ENCODE assay signal across 9 cellular contexts in genomic region chr2:24021122-24021998, GRCh38. TPM values are rescaled to one million over a fixed set of nuclear protein-coding genes. Genes with fewer than 3 reads are reported as not detected.
DNase-seq lines count a peak whose midpoint lies in the region; ATAC-seq and TF ChIP-seq lines count a peak whose summit lies in the region.
"Had no signal": no experiment of that assay in that cellular context is flagged by ENCODE, and none has a peak within 500 bp of the region (broad histone marks: within the 10 kb centered on the region; RNA-seq: fewer than 3 reads in every experiment).

No MANE protein-coding gene starts in this region.

- H2BK5ac ChIP-seq in mesenchymal stem cell (ENCODE audit: low read depth, low read length, poor library complexity, severe bottlenecking), result no peak overlapping the region

- peak; percentile 65 to 67 for ATAC-seq in activated T-cell treated with anti-CD3 and anti-CD28 coated beads, Interleukin-2, amount 50 U/mL, for 72 hours (replicated peaks in 1 of 2)
- ATAC-seq in HG03280 (IDR thresholded peaks at IDR 0.05; ENCODE audit: unreplicated experiment), result no peak

- no peak overlapping the region for H3K27ac Mint-ChIP-seq in Calu3 (ENCODE audit: unreplicated experiment)
- H3K27ac Mint-ChIP-seq in activated T-cell treated with anti-CD3 and anti-CD28 coated beads, Interleukin-2, amount 50 U/mL, for 72 hours, result no peak overlapping the region

- TF ChIP-seq CTCF in Calu3 (IDR thresholded peaks at IDR 0.05; ENCODE audit: unreplicated experiment), result no peak
- TF ChIP-seq CTCF in esophagus muscularis mucosa (IDR thresholded peaks at IDR 0.05), result peak in 1 of 3 experiments; percentile 20
- no peak for TF ChIP-seq CTCF in GM20000 (IDR thresholded peaks at IDR 0.05; ENCODE audit: extremely low read depth, missing control alignments)

- no peaks in the 10 kb centered on the region for H3K4me1 Mint-ChIP-seq in Calu3 (ENCODE audit: low read depth, unreplicated experiment)
- H3K4me1 Mint-ChIP-seq in activated T-cell treated with anti-CD3 and anti-CD28 coated beads, Interleukin-2, amount 50 U/mL, for 72 hours (ENCODE audit: low read depth), result no peaks in the 10 kb centered on the region

- H3K9me3 ChIP-seq in mesenchymal stem cell (ENCODE audit: control insufficient read depth, low read length) (no peaks in the 10 kb centered on the region), esophagus muscularis mucosa (no peaks in the 10 kb centered on the region)

- CTCF ChIA-PET in Calu3 (lab: Charles Lee), result no interaction called here

- no peak overlapping the region for H3K9ac ChIP-seq in mesenchymal stem cell (ENCODE audit: low read length)

- no peaks in the 10 kb centered on the region for H3K9me3 Mint-ChIP-seq in Calu3 (ENCODE audit: low read depth, unreplicated experiment)
- H3K9me3 Mint-ChIP-seq in activated T-cell treated with anti-CD3 and anti-CD28 coated beads, Interleukin-2, amount 50 U/mL, for 72 hours, result no peaks in the 10 kb centered on the region

- no peak overlapping the region for H4K8ac ChIP-seq in mesenchymal stem cell (ENCODE audit: low read length)

- WGBS in mesenchymal stem cell, result 85% methylated on average over 16 of the region's 19 CpGs
- WGBS in esophagus muscularis mucosa, result 80% methylated on average over 11 of the region's 19 CpGs

- H2AK5ac ChIP-seq in mesenchymal stem cell (ENCODE audit: low read length, severe bottlenecking), result no peak overlapping the region

- H3K27me3 ChIP-seq in mesenchymal stem cell (ENCODE audit: control insufficient read depth in 1 of 2, insufficient read depth in 1 of 2, low read length in 2 of 2) (no peaks in the 10 kb centered on the region), esophagus muscularis mucosa (no peaks in the 10 kb centered on the region)

- no TSS peak for BruUV-seq in Calu3 (replicated peaks; lab: Mats Ljungman, UMichigan)

- H3K4ac ChIP-seq in mesenchymal stem cell (ENCODE audit: low read depth in 1 of 2, low read length in 2 of 2), result no peak overlapping the region

- no peak overlapping the region for H3K4me3 Mint-ChIP-seq in Calu3 (ENCODE audit: low read depth, unreplicated experiment)
- H3K4me3 Mint-ChIP-seq in activated T-cell treated with anti-CD3 and anti-CD28 coated beads, Interleukin-2, amount 50 U/mL, for 72 hours, result no peak overlapping the region

- no peak overlapping the region for H3K18ac ChIP-seq in mesenchymal stem cell (ENCODE audit: low read depth in 1 of 2, low read length in 2 of 2)

- H3K27ac ChIP-seq in mesenchymal stem cell (ENCODE audit: low read length, poor library complexity, severe bottlenecking) (no peak overlapping the region), esophagus muscularis mucosa (replicated peaks in 1 of 4) (no peak overlapping the region)

- H2BK15ac ChIP-seq in mesenchymal stem cell (ENCODE audit: low read depth, poor library complexity, severe bottlenecking), result no peak overlapping the region

- H2AFZ ChIP-seq in mesenchymal stem cell (ENCODE audit: low read depth, low read length), result no peak overlapping the region

- no peak overlapping the region for H2BK12ac ChIP-seq in mesenchymal stem cell (ENCODE audit: low read length in 2 of 2)

- no peak overlapping the region for H3K14ac ChIP-seq in mesenchymal stem cell (ENCODE audit: low read length in 2 of 2)

- intact Hi-C loops in Calu3 (cut with micrococcal nuclease; ENCODE audit: unreplicated experiment), result no loop called here
- intact Hi-C loops in esophagus muscularis mucosa (cut with DNase I), result no loop called here

- no peak overlapping the region for H3K23ac ChIP-seq in mesenchymal stem cell (ENCODE audit: low read length in 2 of 2)

- H3K36me3 Mint-ChIP-seq in Calu3 (ENCODE audit: insufficient read depth, unreplicated experiment), result no peaks in the 10 kb centered on the region
- H3K36me3 Mint-ChIP-seq in activated T-cell treated with anti-CD3 and anti-CD28 coated beads, Interleukin-2, amount 50 U/mL, for 72 hours (ENCODE audit: insufficient read depth in 2 of 2), result no peaks in the 10 kb centered on the region

- no peak for TF ChIP-seq EP300 in esophagus muscularis mucosa (IDR thresholded peaks at IDR 0.05)

- DNase-seq in Calu3, result peak; percentile 35
- peak; percentile 95 for DNase-seq in HPDE6-E6E7 (ENCODE audit: extremely low spot score)
- peak; percentile 33 to 51 for DNase-seq in activated T-cell treated with anti-CD3 and anti-CD28 coated beads, Interleukin-2, amount 50 U/mL, for 72 hours
- DNase-seq in mesenchymal stem cell, result no peak
- DNase-seq in esophagus muscularis mucosa (ENCODE audit: extremely low spot score), result no peak
- DNase-seq in GM20000 (ENCODE audit: low spot score), result no peak
- no peak for DNase-seq in DMS114 treated with DMSO at 0.1 percent for 48 hours (lab: John Stamatoyannopoulos, UW; ENCODE audit: unreplicated experiment)
- DNase-seq: T-helper 1 cell had no signal

- no peak overlapping the region for H3K4me2 ChIP-seq in mesenchymal stem cell (ENCODE audit: low read length, poor library complexity, severe bottlenecking)

- H3K79me1 ChIP-seq in mesenchymal stem cell (replicated peaks; ENCODE audit: low read length, poor library complexity, severe bottlenecking), result peaks cover 4% of the 10 kb centered on the region

- peak overlapping the region; percentile 61 for H4K91ac ChIP-seq in mesenchymal stem cell (ENCODE audit: low read length)

- H3K27me3 Mint-ChIP-seq in Calu3 (ENCODE audit: unreplicated experiment), result no peaks in the 10 kb centered on the region
- H3K27me3 Mint-ChIP-seq in activated T-cell treated with anti-CD3 and anti-CD28 coated beads, Interleukin-2, amount 50 U/mL, for 72 hours (ENCODE audit: low read depth), result no peaks in the 10 kb centered on the region

- TF ChIP-seq POLR2A in esophagus muscularis mucosa (IDR thresholded peaks at IDR 0.05; ENCODE audit: low read depth), result no peak

- H2BK120ac ChIP-seq in mesenchymal stem cell (ENCODE audit: low read depth, low read length), result no peak overlapping the region

- H3K4me1 ChIP-seq in mesenchymal stem cell (ENCODE audit: control insufficient read depth, insufficient read depth, low read depth, low read length) (peaks cover 18% of the 10 kb centered on the region), esophagus muscularis mucosa (no peaks in the 10 kb centered on the region)

- no peak overlapping the region for H3K4me3 ChIP-seq in mesenchymal stem cell (ENCODE audit: insufficient read depth in 1 of 2, low read depth in 1 of 2, low read length in 2 of 2)
- no peak overlapping the region for H3K4me3 ChIP-seq in esophagus muscularis mucosa

- H3K36me3 ChIP-seq in mesenchymal stem cell (ENCODE audit: control insufficient read depth in 1 of 2, insufficient read depth in 2 of 2, low read depth in 1 of 2, low read length in 2 of 2) (peaks cover 10 to 45% of the 10 kb centered on the region in 2 experiments), esophagus muscularis mucosa (peaks cover 14 to 41% (median 30%) of the 10 kb centered on the region in 4 donors)

RNA-seq across cellular contexts. Expression of gene MFSD2B, which starts 11.5 kb away (rescaled TPM):
- total RNA-seq in Calu3 (2022), result 0.37 TPM in 1 of 2 replicates, not detected in the other
- under 1 TPM; 0.24 to 0.35 TPM for total RNA-seq in activated T-cell treated with anti-CD3 and anti-CD28 coated beads, Interleukin-2, amount 50 U/mL, for 72 hours
- 0.15 TPM for polyA plus RNA-seq in mesenchymal stem cell (2013, experiment 1 of 2)
- polyA plus RNA-seq in mesenchymal stem cell (2013, experiment 2 of 2), result 0.11 TPM
- under 1 TPM in 1 of 4 donors, not detected in 3; 0.33 TPM for total RNA-seq in esophagus muscularis mucosa

RNA-seq across cellular contexts. Expression of gene WDCP, which starts 25.8 kb away (rescaled TPM):
- 13.4 and 17.2 TPM in 2 replicates for total RNA-seq in Calu3 (2022)
- total RNA-seq in activated T-cell treated with anti-CD3 and anti-CD28 coated beads, Interleukin-2, amount 50 U/mL, for 72 hours, result 10 to 100 TPM; 14.9 to 17.7 TPM
- 5.7 TPM for polyA plus RNA-seq in mesenchymal stem cell (2013, experiment 1 of 2)
- polyA plus RNA-seq in mesenchymal stem cell (2013, experiment 2 of 2), result 5.7 TPM
- total RNA-seq in esophagus muscularis mucosa, result 1 to 10 TPM; 4.5 to 9.1 (median 6.2) TPM

RNA-seq across cellular contexts. Expression of gene FKBP1B, which starts 28.2 kb away (rescaled TPM):
- total RNA-seq in Calu3 (2022), result 5.9 and 8.2 TPM in 2 replicates
- total RNA-seq in activated T-cell treated with anti-CD3 and anti-CD28 coated beads, Interleukin-2, amount 50 U/mL, for 72 hours, result 1 to 10 TPM; 2.2 to 4.2 TPM
- 11.5 TPM for polyA plus RNA-seq in mesenchymal stem cell (2013, experiment 1 of 2)
- 12.6 TPM for polyA plus RNA-seq in mesenchymal stem cell (2013, experiment 2 of 2)
- 10 to 100 TPM in 1 of 4 donors, 1 to 10 TPM in 3; 5.0 to 11.2 (median 6.2) TPM for total RNA-seq in esophagus muscularis mucosa

RNA-seq across cellular contexts. Expression of gene SF3B6, which starts 54.8 kb away (rescaled TPM):
- 112 and 125 TPM in 2 replicates for total RNA-seq in Calu3 (2022)
- total RNA-seq in activated T-cell treated with anti-CD3 and anti-CD28 coated beads, Interleukin-2, amount 50 U/mL, for 72 hours, result 100 to 1,000 TPM; 110 to 115 TPM
- polyA plus RNA-seq in mesenchymal stem cell (2013, experiment 1 of 2), result 211 TPM
- 225 TPM for polyA plus RNA-seq in mesenchymal stem cell (2013, experiment 2 of 2)
- total RNA-seq in esophagus muscularis mucosa, result 100 to 1,000 TPM in 3 of 4 donors, 10 to 100 TPM in 1; 86.9 to 121 (median 113) TPM

Comparison
In these comparisons a context has a peak if more than half of its experiments do, and no peak if none do; other contexts are left out.
1. DNase-seq: peak in Calu3 (single experiment), HPDE6-E6E7 (single experiment) and activated T-cell treated with anti-CD3 and anti-CD28 coated beads, Interleukin-2, amount 50 U/mL, for 72 hours (2 of 2); none in mesenchymal stem cell (single experiment), esophagus muscularis mucosa (single experiment), GM20000 (single experiment) and DMS114 treated with DMSO at 0.1 percent for 48 hours (single experiment).